In the genomic region with DNA sequence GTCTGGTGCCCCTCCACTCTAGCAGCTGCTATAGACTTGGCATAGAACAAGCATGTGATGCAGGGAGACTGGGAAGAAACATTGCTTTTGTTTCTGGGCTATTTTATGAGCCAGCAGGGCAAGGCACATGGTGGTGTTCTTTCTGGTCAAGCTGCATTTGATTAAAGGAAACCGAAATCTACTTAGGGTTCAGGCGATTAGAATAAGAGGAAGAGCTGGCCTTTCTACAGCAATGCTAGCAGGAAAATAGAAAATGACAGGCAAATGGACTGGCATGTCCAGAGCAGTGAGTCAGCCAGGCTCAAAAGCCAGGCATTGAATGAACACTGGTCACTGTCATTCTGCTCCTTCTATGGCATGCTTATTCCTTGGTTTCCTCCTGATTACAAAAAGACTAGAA, we compare ENCODE assay signal across 1 cellular context.
TF ChIP-seq lines count a peak whose summit lies in the region.

No MANE protein-coding gene starts in this region.

TF ChIP-seq in HepG2, 621 proteins besides CTCF, POLR2A, EP300 and RAD21:
- TF ChIP-seq, protein P1, sequence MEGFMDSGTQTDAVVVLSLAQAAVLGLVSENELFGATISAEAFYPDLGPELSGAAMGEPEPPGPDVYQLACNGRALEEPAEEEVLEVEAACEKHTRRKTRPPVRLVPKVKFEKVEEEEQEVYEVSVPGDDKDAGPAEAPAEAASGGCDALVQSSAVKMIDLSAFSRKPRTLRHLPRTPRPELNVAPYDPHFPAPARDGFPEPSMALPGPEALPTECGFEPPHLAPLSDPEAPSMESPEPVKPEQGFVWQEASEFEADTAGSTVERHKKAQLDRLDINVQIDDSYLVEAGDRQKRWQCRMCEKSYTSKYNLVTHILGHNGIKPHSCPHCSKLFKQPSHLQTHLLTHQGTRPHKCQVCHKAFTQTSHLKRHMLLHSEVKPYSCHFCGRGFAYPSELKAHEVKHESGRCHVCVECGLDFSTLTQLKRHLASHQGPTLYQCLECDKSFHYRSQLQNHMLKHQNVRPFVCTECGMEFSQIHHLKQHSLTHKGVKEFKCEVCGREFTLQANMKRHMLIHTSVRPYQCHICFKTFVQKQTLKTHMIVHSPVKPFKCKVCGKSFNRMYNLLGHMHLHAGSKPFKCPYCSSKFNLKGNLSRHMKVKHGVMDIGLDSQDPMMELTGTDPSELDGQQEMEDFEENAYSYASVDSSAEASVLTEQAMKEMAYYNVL (CRISPR knock-in tag; IDR thresholded peaks at IDR 0.05; ENCODE audit: borderline replicate concordance), result no peak
- TF ChIP-seq RFX1 (IDR thresholded peaks at IDR 0.05) (no peak), ZNF709 (CRISPR knock-in tag; IDR thresholded peaks at IDR 0.05) (no peak), ATM (IDR thresholded peaks at IDR 0.05; ENCODE audit: borderline replicate concordance) (no peak), PTBP1 (IDR thresholded peaks at IDR 0.05; ENCODE audit: low read depth, low read length, poor library complexity, severe bottlenecking) (no peak), ZNF7 (CRISPR knock-in tag; IDR thresholded peaks at IDR 0.05) (peak; percentile 44; the same call in 1 of the 2 replicates)
